Comparison of ENCODE assay signal across 29 cellular contexts in the genomic region with DNA sequence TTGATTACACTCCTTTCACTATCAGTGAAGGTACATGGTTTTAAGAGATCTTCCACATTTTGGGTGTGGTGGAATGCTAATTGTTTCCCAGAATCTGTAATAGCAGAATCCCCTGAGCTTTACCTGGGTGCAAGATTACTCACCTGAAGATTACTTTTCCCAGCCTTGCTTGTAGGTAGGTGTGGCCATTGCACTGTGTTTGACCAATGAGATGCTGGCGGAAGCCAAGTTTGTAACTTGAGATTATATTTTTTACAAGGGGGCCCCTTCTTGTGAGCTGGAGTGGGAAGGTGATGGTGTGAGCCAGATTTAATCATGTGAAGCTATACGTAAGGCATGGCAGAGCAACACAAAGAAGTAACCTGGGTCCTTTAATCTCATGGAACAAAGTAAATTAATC.
"Had no signal": no experiment of that assay in that cellular context is flagged by ENCODE, and none has a peak within 500 bp of the region (broad histone marks: within the 10 kb centered on the region; RNA-seq: fewer than 3 reads in every experiment).

No MANE protein-coding gene starts in this region.

- H3K4me3 ChIP-seq: coronary artery, dorsolateral prefrontal cortex had no signal

- H3K36me3 Mint-ChIP-seq: activated naive CD8-positive, alpha-beta T cell had no signal

- DNase-seq: activated CD4-positive, alpha-beta memory T cell treated with anti-CD3 and anti-CD28 coated beads, Interleukin-2, amount 10 ng/mL, durations not matched to agents 7 days and 5 days; activated CD4-positive, alpha-beta T cell treated with anti-CD3 and anti-CD28 coated beads for 1 hour; activated CD4-positive, alpha-beta T cell treated with anti-CD3 and anti-CD28 coated beads for 4 hours; activated CD4-positive, alpha-beta T cell treated with anti-CD3 and anti-CD28 coated beads, Interleukin-2, amount 10 ng/mL, durations not matched to agents 7 days and 5 days; activated CD4-positive, alpha-beta T cell treated with anti-CD3 and anti-CD28 coated beads, Interleukin-2, amount 50 U/mL, for 4 hours; activated CD8-positive, alpha-beta memory T cell treated with anti-CD3 and anti-CD28 coated beads for 24 hours; activated effector memory CD4-positive, alpha-beta T cell treated with Interleukin-2 at 50 U/mL for 16 hours; activated gamma-delta T cell treated with Interleukin-2 at 50 U/mL for 16 hours; activated naive CD4-positive, alpha-beta T cell treated with anti-CD3 and anti-CD28 coated beads, Interleukin-2, amount 50 U/mL, for 16 hours; activated naive CD4-positive, alpha-beta T cell treated with Interleukin-2 at 50 U/mL for 16 hours; activated T-cell treated with anti-CD3 and anti-CD28 coated beads, Interleukin-2, amount 50 U/mL, for 4 hours; amniotic stem cell; anterior cingulate cortex; brain microvascular endothelial cell; dorsolateral prefrontal cortex; effector memory CD4-positive, alpha-beta T cell; endodermal cell; foreskin fibroblast; head of caudate nucleus; T-helper 2 cell had no signal

- ATAC-seq: activated T-cell treated with anti-CD3 and anti-CD28 coated beads, Interleukin-2, amount 50 U/mL, for 4 hours; activated T-helper 17 cell treated with anti-CD3 and anti-CD28 coated beads, Interleukin-2, amount 50 U/mL, for 72 hours; esophagus mucosa had no signal

- FAIRE-seq: astrocyte, bronchial epithelial cell, frontal cortex had no signal

- H3K27ac ChIP-seq: brain microvascular endothelial cell, coronary artery had no signal

- H3K36me3 ChIP-seq: brain microvascular endothelial cell had no signal

- H3K4me1 Mint-ChIP-seq: activated CD4-positive, alpha-beta memory T cell treated with anti-CD3 and anti-CD28 coated beads, Interleukin-2, amount 10 ng/mL, durations not matched to agents 7 days and 5 days; activated CD4-positive, alpha-beta T cell treated with anti-CD3 and anti-CD28 coated beads, Interleukin-2, amount 10 ng/mL, durations not matched to agents 7 days and 5 days; activated T-helper 17 cell treated with anti-CD3 and anti-CD28 coated beads, Interleukin-2, amount 50 U/mL, for 72 hours; central memory CD8-positive, alpha-beta T cell had no signal

- H3K9me3 Mint-ChIP-seq: activated CD4-positive, alpha-beta T cell treated with anti-CD3 and anti-CD28 coated beads, Interleukin-2, amount 10 ng/mL, durations not matched to agents 7 days and 5 days had no signal

- H3K27ac Mint-ChIP-seq: activated CD4-positive, alpha-beta memory T cell treated with anti-CD3 and anti-CD28 coated beads, Interleukin-2, amount 10 ng/mL, durations not matched to agents 7 days and 5 days; activated CD4-positive, alpha-beta T cell treated with anti-CD3 and anti-CD28 coated beads, Interleukin-2, amount 10 ng/mL, durations not matched to agents 7 days and 5 days; activated naive CD8-positive, alpha-beta T cell; activated T-helper 17 cell treated with anti-CD3 and anti-CD28 coated beads, Interleukin-2, amount 50 U/mL, for 72 hours; dendritic cell treated with granulocyte-macrophage colony-stimulating factor and Interleukin-4, amounts not matched to agents 40 ng/mL and 50 ng/mL, for 4 days had no signal

- H3K27me3 ChIP-seq: brain microvascular endothelial cell, dorsolateral prefrontal cortex had no signal

- H3K4me3 Mint-ChIP-seq: activated CD4-positive, alpha-beta memory T cell treated with anti-CD3 and anti-CD28 coated beads, Interleukin-2, amount 10 ng/mL, durations not matched to agents 7 days and 5 days; activated CD4-positive, alpha-beta T cell treated with anti-CD3 and anti-CD28 coated beads, Interleukin-2, amount 10 ng/mL, durations not matched to agents 7 days and 5 days; activated naive CD8-positive, alpha-beta T cell; activated T-cell treated with anti-CD3 and anti-CD28 coated beads, Interleukin-2, amount 50 U/mL, for 4 hours; activated T-helper 17 cell treated with anti-CD3 and anti-CD28 coated beads, Interleukin-2, amount 50 U/mL, for 72 hours; central memory CD8-positive, alpha-beta T cell; dendritic cell treated with granulocyte-macrophage colony-stimulating factor and Interleukin-4, amounts not matched to agents 40 ng/mL and 50 ng/mL, for 4 days; endodermal cell had no signal

- H3K27me3 Mint-ChIP-seq: activated CD4-positive, alpha-beta memory T cell treated with anti-CD3 and anti-CD28 coated beads, Interleukin-2, amount 10 ng/mL, durations not matched to agents 7 days and 5 days; activated CD4-positive, alpha-beta T cell treated with anti-CD3 and anti-CD28 coated beads, Interleukin-2, amount 10 ng/mL, durations not matched to agents 7 days and 5 days; activated naive CD8-positive, alpha-beta T cell; activated T-helper 17 cell treated with anti-CD3 and anti-CD28 coated beads, Interleukin-2, amount 50 U/mL, for 72 hours; central memory CD8-positive, alpha-beta T cell; dendritic cell treated with granulocyte-macrophage colony-stimulating factor and Interleukin-4, amounts not matched to agents 40 ng/mL and 50 ng/mL, for 4 days had no signal
